Comparison of ENCODE assay signal across 8 cellular contexts in genomic region chr20:3222635-3223600, GRCh38. TPM values are rescaled to one million over a fixed set of nuclear protein-coding genes. Genes with fewer than 3 reads are reported as not detected.
A peak's percentile ranks its signal among the peaks of the same experiment; 100 is the strongest.
DNase-seq lines count a peak whose midpoint lies in the region; ATAC-seq and TF ChIP-seq lines count a peak whose summit lies in the region.

No MANE protein-coding gene starts in this region.

- no peaks in the 10 kb centered on the region for H3K27me3 ChIP-seq in neural progenitor cell

- H3K9me3 Mint-ChIP-seq in neural progenitor cell, result no peaks in the 10 kb centered on the region

- H3K9me3 ChIP-seq in neural progenitor cell (ENCODE audit: low read depth), result no peaks in the 10 kb centered on the region

- no peaks in the 10 kb centered on the region for H3K4me1 Mint-ChIP-seq in neural progenitor cell

- peaks cover 5% of the 10 kb centered on the region for H3F3A ChIP-seq in neural progenitor cell (ENCODE audit: low read depth)

- H3K36me3 Mint-ChIP-seq in neural progenitor cell, result peaks cover 6% of the 10 kb centered on the region

- H4K20me1 ChIP-seq in neural progenitor cell (ENCODE audit: low read depth), result no peaks in the 10 kb centered on the region

- H3K4me3 ChIP-seq in neural progenitor cell, result no peak overlapping the region

- H3K27me3 Mint-ChIP-seq in neural progenitor cell (ENCODE audit: insufficient read depth, low read depth), result peaks cover 4% of the 10 kb centered on the region

- H3K36me3 ChIP-seq in neural progenitor cell, result no peaks in the 10 kb centered on the region

- no peaks in the 10 kb centered on the region for H3K79me2 ChIP-seq in neural progenitor cell (ENCODE audit: low read depth)

- no peak overlapping the region for H3K27ac ChIP-seq in neural progenitor cell

- no peak overlapping the region for H3K9ac ChIP-seq in neural progenitor cell

- H3K4me3 Mint-ChIP-seq in neural progenitor cell, result no peak overlapping the region

- peak; percentile 84 for ATAC-seq in GM21786 (IDR thresholded peaks at IDR 0.05; ENCODE audit: unreplicated experiment)
- ATAC-seq in esophagus mucosa, result peak; percentile 11
- ATAC-seq in GM18873 (IDR thresholded peaks at IDR 0.05; ENCODE audit: low FRiP score, unreplicated experiment), result no peak

- no peak overlapping the region for H2AFZ ChIP-seq in neural progenitor cell (replicated peaks)

- DNase-seq in COR-L47 (lab: John Stamatoyannopoulos, UW) (peak; percentile 94), NCI-H69 (lab: John Stamatoyannopoulos, UW) (peak; percentile 99), neural progenitor cell (ENCODE audit: low spot score) (no peak), NCI-H2107 treated with DMSO at 0.1 percent for 48 hours (lab: John Stamatoyannopoulos, UW; ENCODE audit: unreplicated experiment) (no peak), NCI-H2227 treated with DMSO at 0.1 percent for 48 hours (lab: John Stamatoyannopoulos, UW) (no peak)

- H3K4me1 ChIP-seq in neural progenitor cell, result no peaks in the 10 kb centered on the region

- H3K4me2 ChIP-seq in neural progenitor cell, result no peak overlapping the region

- no peak overlapping the region for H3K27ac Mint-ChIP-seq in neural progenitor cell

- no peak for TF ChIP-seq CTCF in neural progenitor cell (IDR thresholded peaks at IDR 0.05)

RNA-seq across cellular contexts. Expression of gene ITPA, which starts 13.6 kb away (rescaled TPM):
- total RNA-seq in esophagus mucosa, result 60.6 TPM
- total RNA-seq in neural progenitor cell (ENCODE audit: low replicate concordance), result 18.2 and 27.7 TPM in 2 replicates

RNA-seq across cellular contexts. Expression of gene SLC4A11, which starts 16.1 kb away (rescaled TPM):
- 20.0 TPM for total RNA-seq in esophagus mucosa
- total RNA-seq in neural progenitor cell (ENCODE audit: low replicate concordance), result 0.95 and 3.4 TPM in 2 replicates

RNA-seq across cellular contexts. Expression of gene DDRGK1, which starts 18.4 kb away (rescaled TPM):
- 47.8 TPM for total RNA-seq in esophagus mucosa
- total RNA-seq in neural progenitor cell (ENCODE audit: low replicate concordance), result 27.9 and 58.4 TPM in 2 replicates

RNA-seq across cellular contexts. Expression of gene LZTS3, which starts 49.6 kb away (rescaled TPM):
- total RNA-seq in esophagus mucosa, result 1.3 TPM
- total RNA-seq in neural progenitor cell (ENCODE audit: low replicate concordance), result 3.7 and 12.5 TPM in 2 replicates

Comparison
In these comparisons a context has a peak if more than half of its experiments do, and no peak if none do; other contexts are left out.
1. DNase-seq: peak in COR-L47 (single experiment) and NCI-H69 (single experiment); none in neural progenitor cell (single experiment), NCI-H2107 treated with DMSO at 0.1 percent for 48 hours (single experiment) and NCI-H2227 treated with DMSO at 0.1 percent for 48 hours (single experiment).